ENCODE assay signal across 1 cellular context in the genomic region with DNA sequence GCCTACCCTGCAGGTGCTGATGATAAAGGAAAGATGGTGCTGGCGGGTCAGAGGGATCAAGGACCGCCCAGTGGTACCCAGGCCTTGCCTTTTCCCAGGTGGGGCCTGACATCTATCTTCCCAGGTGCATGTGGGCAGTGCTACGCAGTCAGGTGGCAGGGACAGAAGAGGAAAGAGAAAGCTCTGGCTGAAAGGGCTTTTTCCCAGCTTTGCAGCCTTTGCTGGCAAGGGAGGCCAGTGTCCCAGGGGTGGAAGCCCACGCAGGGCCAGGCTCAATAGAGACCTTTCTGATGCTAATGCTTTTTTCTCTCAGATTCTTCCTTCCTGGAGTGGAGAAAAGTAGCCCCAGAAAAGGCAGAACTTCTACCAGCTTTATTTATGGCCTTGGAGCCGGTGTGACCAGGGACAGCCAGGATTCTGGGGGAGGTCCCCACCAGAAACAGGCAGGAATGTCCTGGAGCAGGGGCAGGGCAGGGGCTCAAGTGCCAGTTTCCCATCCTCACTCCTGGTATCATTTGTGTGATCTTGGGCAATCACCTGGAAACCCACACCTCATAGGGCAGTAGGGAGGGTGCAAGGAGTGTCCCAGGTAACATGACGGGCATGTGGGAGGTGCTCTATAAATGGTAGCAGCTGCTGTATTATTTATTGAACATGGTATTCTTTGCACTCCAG.
TF ChIP-seq lines count a peak whose summit lies in the region.

No MANE protein-coding gene starts in this region.

TF ChIP-seq in H1, 55 proteins besides CTCF, POLR2A, EP300 and RAD21 (continued from another document):
- TF ChIP-seq, protein P1, sequence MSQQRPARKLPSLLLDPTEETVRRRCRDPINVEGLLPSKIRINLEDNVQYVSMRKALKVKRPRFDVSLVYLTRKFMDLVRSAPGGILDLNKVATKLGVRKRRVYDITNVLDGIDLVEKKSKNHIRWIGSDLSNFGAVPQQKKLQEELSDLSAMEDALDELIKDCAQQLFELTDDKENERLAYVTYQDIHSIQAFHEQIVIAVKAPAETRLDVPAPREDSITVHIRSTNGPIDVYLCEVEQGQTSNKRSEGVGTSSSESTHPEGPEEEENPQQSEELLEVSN (IDR thresholded peaks at IDR 0.05), result no peak
- TF ChIP-seq SP2 (IDR thresholded peaks at IDR 0.05; ENCODE audit: low read length) (no peak), KDM4A (IDR thresholded peaks at IDR 0.05; ENCODE audit: low read depth, low read length, severe bottlenecking) (no peak), SIRT6 (IDR thresholded peaks at IDR 0.05; ENCODE audit: low read length) (no peak), RNF2 (IDR thresholded peaks at IDR 0.05; ENCODE audit: borderline replicate concordance, low read depth, low read length, missing control alignments, poor library complexity, severe bottlenecking) (no peak), CBX8 (IDR thresholded peaks at IDR 0.05; ENCODE audit: borderline replicate concordance, low read depth, low read length) (no peak), ZNF274 (IDR thresholded peaks at IDR 0.05; ENCODE audit: borderline replicate concordance, extremely low read depth, low read length) (no peak), HDAC6 (IDR thresholded peaks at IDR 0.05; ENCODE audit: low read depth, low read length) (no peak), CREB1 (IDR thresholded peaks at IDR 0.05) (no peak), SIN3A (conservative IDR thresholded peaks at IDR 0.05 in 1 of 2, IDR thresholded peaks at IDR 0.05 in 1 of 2; ENCODE audit: low read depth in 1 of 2, low read length in 2 of 2) (no peak), NANOG (IDR thresholded peaks at IDR 0.05; ENCODE audit: insufficient read depth, low read depth, low read length, poor library complexity, severe bottlenecking) (no peak), RXRA (IDR thresholded peaks at IDR 0.05; ENCODE audit: insufficient read depth, low read depth, low read length) (no peak), SAP30 (IDR thresholded peaks at IDR 0.05; ENCODE audit: insufficient read depth, insufficient replicate concordance, low read length) (no peak), TAF1 (IDR thresholded peaks at IDR 0.05; ENCODE audit: low read depth, low read length) (no peak), CBX5 (IDR thresholded peaks at IDR 0.05; ENCODE audit: low read depth, low read length) (no peak), RBBP5 (IDR thresholded peaks at IDR 0.05; ENCODE audit: borderline replicate concordance, low read depth, low read length) (no peak), SUZ12 (IDR thresholded peaks at IDR 0.05; ENCODE audit: low read length) (no peak), EGR1 (IDR thresholded peaks at IDR 0.05; ENCODE audit: borderline replicate concordance, low read depth, low read length) (no peak), HDAC2 (IDR thresholded peaks at IDR 0.05; ENCODE audit: borderline replicate concordance in 1 of 2, low read depth in 2 of 2, low read length in 2 of 2) (peak; percentile 56 to 99), GTF2F1 (IDR thresholded peaks at IDR 0.05; ENCODE audit: borderline replicate concordance, low read depth, low read length) (no peak), CHD2 (IDR thresholded peaks at IDR 0.05; ENCODE audit: low read length) (no peak), RFX5 (IDR thresholded peaks at IDR 0.05; ENCODE audit: borderline replicate concordance, low read depth, low read length) (no peak), TAF7 (optimal IDR thresholded peaks at IDR 0.05; ENCODE audit: borderline replicate concordance, low read depth, low read length) (no peak), FOSL1 (IDR thresholded peaks at IDR 0.05; ENCODE audit: insufficient read depth, low read depth, low read length) (no peak), CHD1 (IDR thresholded peaks at IDR 0.05; ENCODE audit: low read depth, low read length) (no peak), SRF (IDR thresholded peaks at IDR 0.05; ENCODE audit: low read depth, low read length) (no peak), SIX5 (IDR thresholded peaks at IDR 0.05; ENCODE audit: low read depth, low read length) (no peak), CEBPB (IDR thresholded peaks at IDR 0.05; ENCODE audit: low read depth, low read length) (peak; percentile 26; the same call in 1 of the 2 replicates), ASH2L (IDR thresholded peaks at IDR 0.05; ENCODE audit: low read length) (no peak), GABPA (IDR thresholded peaks at IDR 0.05; ENCODE audit: borderline replicate concordance, insufficient read depth, low read length) (no peak), BCL11A (IDR thresholded peaks at IDR 0.05; ENCODE audit: low read depth in 2 of 2, low read length in 2 of 2) (no peak), JUND (IDR thresholded peaks at IDR 0.05; ENCODE audit: low read length) (no peak), BRCA1 (IDR thresholded peaks at IDR 0.05; ENCODE audit: low read depth, low read length) (no peak), PHF8 (conservative IDR thresholded peaks at IDR 0.05; ENCODE audit: low read depth, low read length) (no peak), BACH1 (IDR thresholded peaks at IDR 0.05; ENCODE audit: low read length) (peak; percentile 50), TBP (IDR thresholded peaks at IDR 0.05; ENCODE audit: low read depth, low read length) (no peak), CTBP2 (IDR thresholded peaks at IDR 0.05; ENCODE audit: borderline replicate concordance, insufficient read depth, insufficient read length, low read length) (peak; percentile 67), JUN (IDR thresholded peaks at IDR 0.05; ENCODE audit: low read depth, low read length) (no peak), POU5F1 (IDR thresholded peaks at IDR 0.05; ENCODE audit: low read depth, low read length) (peak; percentile 40; the same call in 1 of the 2 replicates), POLR2AphosphoS5 (IDR thresholded peaks at IDR 0.05; ENCODE audit: low read depth, low read length) (no peak), YY1 (IDR thresholded peaks at IDR 0.05; ENCODE audit: low read depth, low read length) (peak; percentile 61; the same call in 1 of the 2 replicates), KDM5A (IDR thresholded peaks at IDR 0.05; ENCODE audit: low read length) (no peak), EZH2 (IDR thresholded peaks at IDR 0.05; ENCODE audit: low read depth, low read length, severe bottlenecking) (no peak), KDM1A (IDR thresholded peaks at IDR 0.05; ENCODE audit: borderline replicate concordance, low read length) (no peak), TEAD4 (IDR thresholded peaks at IDR 0.05; ENCODE audit: low read depth, low read length) (peak; percentile 25; the same call in 1 of the 2 replicates), SP1 (IDR thresholded peaks at IDR 0.05; ENCODE audit: low read depth, low read length) (0 out of 2 replicates have a peak, but pooled peaks have one; percentile 30), TCF12 (IDR thresholded peaks at IDR 0.05; ENCODE audit: low read depth, low read length) (no peak), SP4 (IDR thresholded peaks at IDR 0.05; ENCODE audit: low read length) (no peak), MAFK (IDR thresholded peaks at IDR 0.05; ENCODE audit: low read depth, low read length) (no peak)
- TF ChIP-seq, protein P2, sequence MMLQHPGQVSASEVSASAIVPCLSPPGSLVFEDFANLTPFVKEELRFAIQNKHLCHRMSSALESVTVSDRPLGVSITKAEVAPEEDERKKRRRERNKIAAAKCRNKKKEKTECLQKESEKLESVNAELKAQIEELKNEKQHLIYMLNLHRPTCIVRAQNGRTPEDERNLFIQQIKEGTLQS (IDR thresholded peaks at IDR 0.05; ENCODE audit: insufficient read depth, low read depth, low read length), result no peak
- TF ChIP-seq, protein P3, sequence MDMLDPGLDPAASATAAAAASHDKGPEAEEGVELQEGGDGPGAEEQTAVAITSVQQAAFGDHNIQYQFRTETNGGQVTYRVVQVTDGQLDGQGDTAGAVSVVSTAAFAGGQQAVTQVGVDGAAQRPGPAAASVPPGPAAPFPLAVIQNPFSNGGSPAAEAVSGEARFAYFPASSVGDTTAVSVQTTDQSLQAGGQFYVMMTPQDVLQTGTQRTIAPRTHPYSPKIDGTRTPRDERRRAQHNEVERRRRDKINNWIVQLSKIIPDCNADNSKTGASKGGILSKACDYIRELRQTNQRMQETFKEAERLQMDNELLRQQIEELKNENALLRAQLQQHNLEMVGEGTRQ (IDR thresholded peaks at IDR 0.05; ENCODE audit: low read length), result no peak
- TF ChIP-seq, protein P4, sequence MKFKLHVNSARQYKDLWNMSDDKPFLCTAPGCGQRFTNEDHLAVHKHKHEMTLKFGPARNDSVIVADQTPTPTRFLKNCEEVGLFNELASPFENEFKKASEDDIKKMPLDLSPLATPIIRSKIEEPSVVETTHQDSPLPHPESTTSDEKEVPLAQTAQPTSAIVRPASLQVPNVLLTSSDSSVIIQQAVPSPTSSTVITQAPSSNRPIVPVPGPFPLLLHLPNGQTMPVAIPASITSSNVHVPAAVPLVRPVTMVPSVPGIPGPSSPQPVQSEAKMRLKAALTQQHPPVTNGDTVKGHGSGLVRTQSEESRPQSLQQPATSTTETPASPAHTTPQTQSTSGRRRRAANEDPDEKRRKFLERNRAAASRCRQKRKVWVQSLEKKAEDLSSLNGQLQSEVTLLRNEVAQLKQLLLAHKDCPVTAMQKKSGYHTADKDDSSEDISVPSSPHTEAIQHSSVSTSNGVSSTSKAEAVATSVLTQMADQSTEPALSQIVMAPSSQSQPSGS (IDR thresholded peaks at IDR 0.05; ENCODE audit: low read length), result no peak
- TF ChIP-seq, protein P5, sequence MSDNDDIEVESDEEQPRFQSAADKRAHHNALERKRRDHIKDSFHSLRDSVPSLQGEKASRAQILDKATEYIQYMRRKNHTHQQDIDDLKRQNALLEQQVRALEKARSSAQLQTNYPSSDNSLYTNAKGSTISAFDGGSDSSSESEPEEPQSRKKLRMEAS (IDR thresholded peaks at IDR 0.05), result peak; percentile 71
- TF ChIP-seq, protein P6, sequence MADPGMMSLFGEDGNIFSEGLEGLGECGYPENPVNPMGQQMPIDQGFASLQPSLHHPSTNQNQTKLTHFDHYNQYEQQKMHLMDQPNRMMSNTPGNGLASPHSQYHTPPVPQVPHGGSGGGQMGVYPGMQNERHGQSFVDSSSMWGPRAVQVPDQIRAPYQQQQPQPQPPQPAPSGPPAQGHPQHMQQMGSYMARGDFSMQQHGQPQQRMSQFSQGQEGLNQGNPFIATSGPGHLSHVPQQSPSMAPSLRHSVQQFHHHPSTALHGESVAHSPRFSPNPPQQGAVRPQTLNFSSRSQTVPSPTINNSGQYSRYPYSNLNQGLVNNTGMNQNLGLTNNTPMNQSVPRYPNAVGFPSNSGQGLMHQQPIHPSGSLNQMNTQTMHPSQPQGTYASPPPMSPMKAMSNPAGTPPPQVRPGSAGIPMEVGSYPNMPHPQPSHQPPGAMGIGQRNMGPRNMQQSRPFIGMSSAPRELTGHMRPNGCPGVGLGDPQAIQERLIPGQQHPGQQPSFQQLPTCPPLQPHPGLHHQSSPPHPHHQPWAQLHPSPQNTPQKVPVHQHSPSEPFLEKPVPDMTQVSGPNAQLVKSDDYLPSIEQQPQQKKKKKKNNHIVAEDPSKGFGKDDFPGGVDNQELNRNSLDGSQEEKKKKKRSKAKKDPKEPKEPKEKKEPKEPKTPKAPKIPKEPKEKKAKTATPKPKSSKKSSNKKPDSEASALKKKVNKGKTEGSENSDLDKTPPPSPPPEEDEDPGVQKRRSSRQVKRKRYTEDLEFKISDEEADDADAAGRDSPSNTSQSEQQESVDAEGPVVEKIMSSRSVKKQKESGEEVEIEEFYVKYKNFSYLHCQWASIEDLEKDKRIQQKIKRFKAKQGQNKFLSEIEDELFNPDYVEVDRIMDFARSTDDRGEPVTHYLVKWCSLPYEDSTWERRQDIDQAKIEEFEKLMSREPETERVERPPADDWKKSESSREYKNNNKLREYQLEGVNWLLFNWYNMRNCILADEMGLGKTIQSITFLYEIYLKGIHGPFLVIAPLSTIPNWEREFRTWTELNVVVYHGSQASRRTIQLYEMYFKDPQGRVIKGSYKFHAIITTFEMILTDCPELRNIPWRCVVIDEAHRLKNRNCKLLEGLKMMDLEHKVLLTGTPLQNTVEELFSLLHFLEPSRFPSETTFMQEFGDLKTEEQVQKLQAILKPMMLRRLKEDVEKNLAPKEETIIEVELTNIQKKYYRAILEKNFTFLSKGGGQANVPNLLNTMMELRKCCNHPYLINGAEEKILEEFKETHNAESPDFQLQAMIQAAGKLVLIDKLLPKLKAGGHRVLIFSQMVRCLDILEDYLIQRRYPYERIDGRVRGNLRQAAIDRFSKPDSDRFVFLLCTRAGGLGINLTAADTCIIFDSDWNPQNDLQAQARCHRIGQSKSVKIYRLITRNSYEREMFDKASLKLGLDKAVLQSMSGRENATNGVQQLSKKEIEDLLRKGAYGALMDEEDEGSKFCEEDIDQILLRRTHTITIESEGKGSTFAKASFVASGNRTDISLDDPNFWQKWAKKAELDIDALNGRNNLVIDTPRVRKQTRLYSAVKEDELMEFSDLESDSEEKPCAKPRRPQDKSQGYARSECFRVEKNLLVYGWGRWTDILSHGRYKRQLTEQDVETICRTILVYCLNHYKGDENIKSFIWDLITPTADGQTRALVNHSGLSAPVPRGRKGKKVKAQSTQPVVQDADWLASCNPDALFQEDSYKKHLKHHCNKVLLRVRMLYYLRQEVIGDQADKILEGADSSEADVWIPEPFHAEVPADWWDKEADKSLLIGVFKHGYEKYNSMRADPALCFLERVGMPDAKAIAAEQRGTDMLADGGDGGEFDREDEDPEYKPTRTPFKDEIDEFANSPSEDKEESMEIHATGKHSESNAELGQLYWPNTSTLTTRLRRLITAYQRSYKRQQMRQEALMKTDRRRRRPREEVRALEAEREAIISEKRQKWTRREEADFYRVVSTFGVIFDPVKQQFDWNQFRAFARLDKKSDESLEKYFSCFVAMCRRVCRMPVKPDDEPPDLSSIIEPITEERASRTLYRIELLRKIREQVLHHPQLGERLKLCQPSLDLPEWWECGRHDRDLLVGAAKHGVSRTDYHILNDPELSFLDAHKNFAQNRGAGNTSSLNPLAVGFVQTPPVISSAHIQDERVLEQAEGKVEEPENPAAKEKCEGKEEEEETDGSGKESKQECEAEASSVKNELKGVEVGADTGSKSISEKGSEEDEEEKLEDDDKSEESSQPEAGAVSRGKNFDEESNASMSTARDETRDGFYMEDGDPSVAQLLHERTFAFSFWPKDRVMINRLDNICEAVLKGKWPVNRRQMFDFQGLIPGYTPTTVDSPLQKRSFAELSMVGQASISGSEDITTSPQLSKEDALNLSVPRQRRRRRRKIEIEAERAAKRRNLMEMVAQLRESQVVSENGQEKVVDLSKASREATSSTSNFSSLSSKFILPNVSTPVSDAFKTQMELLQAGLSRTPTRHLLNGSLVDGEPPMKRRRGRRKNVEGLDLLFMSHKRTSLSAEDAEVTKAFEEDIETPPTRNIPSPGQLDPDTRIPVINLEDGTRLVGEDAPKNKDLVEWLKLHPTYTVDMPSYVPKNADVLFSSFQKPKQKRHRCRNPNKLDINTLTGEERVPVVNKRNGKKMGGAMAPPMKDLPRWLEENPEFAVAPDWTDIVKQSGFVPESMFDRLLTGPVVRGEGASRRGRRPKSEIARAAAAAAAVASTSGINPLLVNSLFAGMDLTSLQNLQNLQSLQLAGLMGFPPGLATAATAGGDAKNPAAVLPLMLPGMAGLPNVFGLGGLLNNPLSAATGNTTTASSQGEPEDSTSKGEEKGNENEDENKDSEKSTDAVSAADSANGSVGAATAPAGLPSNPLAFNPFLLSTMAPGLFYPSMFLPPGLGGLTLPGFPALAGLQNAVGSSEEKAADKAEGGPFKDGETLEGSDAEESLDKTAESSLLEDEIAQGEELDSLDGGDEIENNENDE (IDR thresholded peaks at IDR 0.05; ENCODE audit: insufficient replicate concordance, low read length), result no peak
